1 cellular context compared by ENCODE assay signal in genomic region chr14:95302667-95303066, GRCh38.
TF ChIP-seq lines count a peak whose summit lies in the region.

No MANE protein-coding gene starts in this region.

TF ChIP-seq in liver, 16 proteins besides CTCF, POLR2A, EP300 and RAD21 (continued from another document):
- TF ChIP-seq ATF3 (IDR thresholded peaks at IDR 0.05): peak; percentile 45
- TF ChIP-seq TAF1 (conservative IDR thresholded peaks at IDR 0.05): no peak
- peak; percentile 72 for TF ChIP-seq YY1 (IDR thresholded peaks at IDR 0.05)
- TF ChIP-seq FOXA2 (IDR thresholded peaks at IDR 0.05): peak; percentile 47
- no peak for TF ChIP-seq HNF4G (IDR thresholded peaks at IDR 0.05)
- no peak for TF ChIP-seq GABPA (IDR thresholded peaks at IDR 0.05 in 1 of 2, conservative IDR thresholded peaks at IDR 0.05 in 1 of 2)
- TF ChIP-seq SP1 (IDR thresholded peaks at IDR 0.05): peak; percentile 72
